1 cellular context compared by ENCODE assay signal in the genomic region with DNA sequence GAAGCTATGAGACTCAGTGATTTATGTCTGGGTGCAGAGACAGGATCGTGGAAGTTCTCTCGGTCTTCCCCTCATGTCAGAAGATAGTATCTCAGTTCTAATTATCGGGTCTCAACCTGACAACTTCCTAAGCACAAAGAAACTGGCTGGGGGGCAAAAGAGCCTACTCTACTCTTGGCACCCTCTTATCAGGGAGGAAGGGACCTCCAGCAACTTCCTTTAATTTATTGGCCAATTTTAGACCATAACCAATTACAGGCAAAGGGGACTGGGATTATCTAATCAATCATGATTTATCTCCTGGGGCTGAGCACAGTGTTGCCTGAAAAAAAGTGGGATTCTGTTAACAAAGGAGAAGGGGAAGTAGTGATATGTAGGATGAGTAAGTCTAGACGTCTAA.
TF ChIP-seq lines count a peak whose summit lies in the region.

No MANE protein-coding gene starts in this region.

TF ChIP-seq in K562, 482 proteins besides CTCF, POLR2A, EP300 and RAD21 (continued from another document and continues in another):
- TF ChIP-seq, protein P1, sequence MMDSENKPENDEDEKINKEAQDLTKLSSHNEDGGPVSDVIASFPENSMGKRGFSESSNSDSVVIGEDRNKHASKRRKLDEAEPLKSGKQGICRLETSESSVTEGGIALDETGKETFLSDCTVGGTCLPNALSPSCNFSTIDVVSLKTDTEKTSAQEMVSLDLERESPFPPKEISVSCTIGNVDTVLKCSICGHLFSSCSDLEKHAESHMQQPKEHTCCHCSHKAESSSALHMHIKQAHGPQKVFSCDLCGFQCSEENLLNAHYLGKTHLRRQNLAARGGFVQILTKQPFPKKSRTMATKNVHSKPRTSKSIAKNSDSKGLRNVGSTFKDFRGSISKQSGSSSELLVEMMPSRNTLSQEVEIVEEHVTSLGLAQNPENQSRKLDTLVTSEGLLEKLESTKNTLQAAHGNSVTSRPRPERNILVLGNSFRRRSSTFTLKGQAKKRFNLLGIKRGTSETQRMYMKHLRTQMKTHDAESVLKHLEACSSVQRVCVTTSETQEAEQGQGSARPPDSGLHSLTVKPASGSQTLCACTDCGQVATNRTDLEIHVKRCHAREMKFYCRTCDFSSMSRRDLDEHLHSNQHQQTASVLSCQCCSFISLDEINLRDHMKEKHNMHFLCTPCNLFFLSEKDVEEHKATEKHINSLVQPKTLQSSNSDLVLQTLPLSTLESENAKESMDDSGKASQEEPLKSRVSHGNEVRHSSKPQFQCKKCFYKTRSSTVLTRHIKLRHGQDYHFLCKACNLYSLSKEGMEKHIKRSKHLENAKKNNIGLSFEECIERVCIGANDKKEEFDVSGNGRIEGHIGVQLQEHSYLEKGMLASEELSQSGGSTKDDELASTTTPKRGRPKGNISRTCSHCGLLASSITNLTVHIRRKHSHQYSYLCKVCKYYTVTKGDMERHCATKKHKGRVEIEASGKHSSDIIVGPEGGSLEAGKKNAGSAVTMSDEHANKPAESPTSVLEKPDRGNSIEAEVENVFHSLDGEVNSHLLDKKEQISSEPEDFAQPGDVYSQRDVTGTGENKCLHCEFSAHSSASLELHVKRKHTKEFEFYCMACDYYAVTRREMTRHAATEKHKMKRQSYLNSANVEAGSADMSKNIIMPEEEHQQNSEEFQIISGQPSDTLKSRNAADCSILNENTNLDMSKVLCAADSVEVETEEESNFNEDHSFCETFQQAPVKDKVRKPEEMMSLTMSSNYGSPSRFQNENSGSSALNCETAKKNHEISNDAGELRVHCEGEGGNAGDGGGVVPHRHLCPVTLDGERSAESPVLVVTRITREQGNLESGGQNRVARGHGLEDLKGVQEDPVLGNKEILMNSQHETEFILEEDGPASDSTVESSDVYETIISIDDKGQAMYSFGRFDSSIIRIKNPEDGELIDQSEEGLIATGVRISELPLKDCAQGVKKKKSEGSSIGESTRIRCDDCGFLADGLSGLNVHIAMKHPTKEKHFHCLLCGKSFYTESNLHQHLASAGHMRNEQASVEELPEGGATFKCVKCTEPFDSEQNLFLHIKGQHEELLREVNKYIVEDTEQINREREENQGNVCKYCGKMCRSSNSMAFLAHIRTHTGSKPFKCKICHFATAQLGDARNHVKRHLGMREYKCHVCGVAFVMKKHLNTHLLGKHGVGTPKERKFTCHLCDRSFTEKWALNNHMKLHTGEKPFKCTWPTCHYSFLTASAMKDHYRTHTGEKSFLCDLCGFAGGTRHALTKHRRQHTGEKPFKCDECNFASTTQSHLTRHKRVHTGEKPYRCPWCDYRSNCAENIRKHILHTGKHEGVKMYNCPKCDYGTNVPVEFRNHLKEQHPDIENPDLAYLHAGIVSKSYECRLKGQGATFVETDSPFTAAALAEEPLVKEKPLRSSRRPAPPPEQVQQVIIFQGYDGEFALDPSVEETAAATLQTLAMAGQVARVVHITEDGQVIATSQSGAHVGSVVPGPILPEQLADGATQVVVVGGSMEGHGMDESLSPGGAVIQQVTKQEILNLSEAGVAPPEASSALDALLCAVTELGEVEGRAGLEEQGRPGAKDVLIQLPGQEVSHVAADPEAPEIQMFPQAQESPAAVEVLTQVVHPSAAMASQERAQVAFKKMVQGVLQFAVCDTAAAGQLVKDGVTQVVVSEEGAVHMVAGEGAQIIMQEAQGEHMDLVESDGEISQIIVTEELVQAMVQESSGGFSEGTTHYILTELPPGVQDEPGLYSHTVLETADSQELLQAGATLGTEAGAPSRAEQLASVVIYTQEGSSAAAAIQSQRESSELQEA (IDR thresholded peaks at IDR 0.05; ENCODE audit: low read depth): no peak
- TF ChIP-seq CBX3 (IDR thresholded peaks at IDR 0.05; ENCODE audit: borderline replicate concordance in 1 of 2, low read length in 2 of 2) (no peak), NCOA2 (IDR thresholded peaks at IDR 0.05; ENCODE audit: partially characterized antibody in 2 of 2) (no peak), SMARCA5 (IDR thresholded peaks at IDR 0.05) (no peak), FOXP1 (CRISPR knock-in tag; IDR thresholded peaks at IDR 0.05) (no peak), HCFC1 (IDR thresholded peaks at IDR 0.05; ENCODE audit: low read depth, low read length) (no peak), ZZZ3 (IDR thresholded peaks at IDR 0.05) (no peak), ELF1 (tag; IDR thresholded peaks at IDR 0.05) (no peak), FUS (optimal IDR thresholded peaks at IDR 0.05; ENCODE audit: low read depth, low read length) (no peak), ZNF282 (CRISPR knock-in tag; IDR thresholded peaks at IDR 0.05) (no peak), PTTG1 (tag; IDR thresholded peaks at IDR 0.05; ENCODE audit: low read depth) (no peak), SOX6 (IDR thresholded peaks at IDR 0.05) (peak; percentile 20; the same call in 1 of the 2 replicates), ZNF561 (CRISPR knock-in tag; conservative IDR thresholded peaks at IDR 0.05) (no peak), SUPT5H (IDR thresholded peaks at IDR 0.05) (no peak), SIX5 (IDR thresholded peaks at IDR 0.05; ENCODE audit: borderline replicate concordance in 1 of 2, insufficient read depth in 1 of 2, low read depth in 1 of 2, low read length in 2 of 2) (no peak), ZNF124 (CRISPR knock-in tag; IDR thresholded peaks at IDR 0.05) (no peak), HDAC2 (IDR thresholded peaks at IDR 0.05) (no peak), SRSF1 (IDR thresholded peaks at IDR 0.05; ENCODE audit: low read depth, low read length) (no peak), CHD4 (IDR thresholded peaks at IDR 0.05; ENCODE audit: insufficient read depth, insufficient replicate concordance, low read depth, low read length, poor library complexity, severe bottlenecking) (no peak)
- TF ChIP-seq, protein P2, sequence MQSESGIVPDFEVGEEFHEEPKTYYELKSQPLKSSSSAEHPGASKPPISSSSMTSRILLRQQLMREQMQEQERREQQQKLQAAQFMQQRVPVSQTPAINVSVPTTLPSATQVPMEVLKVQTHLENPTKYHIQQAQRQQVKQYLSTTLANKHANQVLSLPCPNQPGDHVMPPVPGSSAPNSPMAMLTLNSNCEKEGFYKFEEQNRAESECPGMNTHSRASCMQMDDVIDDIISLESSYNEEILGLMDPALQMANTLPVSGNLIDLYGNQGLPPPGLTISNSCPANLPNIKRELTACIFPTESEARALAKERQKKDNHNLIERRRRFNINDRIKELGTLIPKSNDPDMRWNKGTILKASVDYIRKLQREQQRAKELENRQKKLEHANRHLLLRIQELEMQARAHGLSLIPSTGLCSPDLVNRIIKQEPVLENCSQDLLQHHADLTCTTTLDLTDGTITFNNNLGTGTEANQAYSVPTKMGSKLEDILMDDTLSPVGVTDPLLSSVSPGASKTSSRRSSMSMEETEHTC (IDR thresholded peaks at IDR 0.05): no peak
- TF ChIP-seq, protein P3, sequence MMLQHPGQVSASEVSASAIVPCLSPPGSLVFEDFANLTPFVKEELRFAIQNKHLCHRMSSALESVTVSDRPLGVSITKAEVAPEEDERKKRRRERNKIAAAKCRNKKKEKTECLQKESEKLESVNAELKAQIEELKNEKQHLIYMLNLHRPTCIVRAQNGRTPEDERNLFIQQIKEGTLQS (IDR thresholded peaks at IDR 0.05): no peak
- TF ChIP-seq, protein P3 (CRISPR knock-in tag; conservative IDR thresholded peaks at IDR 0.05): no peak
- TF ChIP-seq, protein P4, sequence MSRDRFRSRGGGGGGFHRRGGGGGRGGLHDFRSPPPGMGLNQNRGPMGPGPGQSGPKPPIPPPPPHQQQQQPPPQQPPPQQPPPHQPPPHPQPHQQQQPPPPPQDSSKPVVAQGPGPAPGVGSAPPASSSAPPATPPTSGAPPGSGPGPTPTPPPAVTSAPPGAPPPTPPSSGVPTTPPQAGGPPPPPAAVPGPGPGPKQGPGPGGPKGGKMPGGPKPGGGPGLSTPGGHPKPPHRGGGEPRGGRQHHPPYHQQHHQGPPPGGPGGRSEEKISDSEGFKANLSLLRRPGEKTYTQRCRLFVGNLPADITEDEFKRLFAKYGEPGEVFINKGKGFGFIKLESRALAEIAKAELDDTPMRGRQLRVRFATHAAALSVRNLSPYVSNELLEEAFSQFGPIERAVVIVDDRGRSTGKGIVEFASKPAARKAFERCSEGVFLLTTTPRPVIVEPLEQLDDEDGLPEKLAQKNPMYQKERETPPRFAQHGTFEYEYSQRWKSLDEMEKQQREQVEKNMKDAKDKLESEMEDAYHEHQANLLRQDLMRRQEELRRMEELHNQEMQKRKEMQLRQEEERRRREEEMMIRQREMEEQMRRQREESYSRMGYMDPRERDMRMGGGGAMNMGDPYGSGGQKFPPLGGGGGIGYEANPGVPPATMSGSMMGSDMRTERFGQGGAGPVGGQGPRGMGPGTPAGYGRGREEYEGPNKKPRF (IDR thresholded peaks at IDR 0.05; ENCODE audit: low read depth, low read length): no peak
- TF ChIP-seq, protein P5, sequence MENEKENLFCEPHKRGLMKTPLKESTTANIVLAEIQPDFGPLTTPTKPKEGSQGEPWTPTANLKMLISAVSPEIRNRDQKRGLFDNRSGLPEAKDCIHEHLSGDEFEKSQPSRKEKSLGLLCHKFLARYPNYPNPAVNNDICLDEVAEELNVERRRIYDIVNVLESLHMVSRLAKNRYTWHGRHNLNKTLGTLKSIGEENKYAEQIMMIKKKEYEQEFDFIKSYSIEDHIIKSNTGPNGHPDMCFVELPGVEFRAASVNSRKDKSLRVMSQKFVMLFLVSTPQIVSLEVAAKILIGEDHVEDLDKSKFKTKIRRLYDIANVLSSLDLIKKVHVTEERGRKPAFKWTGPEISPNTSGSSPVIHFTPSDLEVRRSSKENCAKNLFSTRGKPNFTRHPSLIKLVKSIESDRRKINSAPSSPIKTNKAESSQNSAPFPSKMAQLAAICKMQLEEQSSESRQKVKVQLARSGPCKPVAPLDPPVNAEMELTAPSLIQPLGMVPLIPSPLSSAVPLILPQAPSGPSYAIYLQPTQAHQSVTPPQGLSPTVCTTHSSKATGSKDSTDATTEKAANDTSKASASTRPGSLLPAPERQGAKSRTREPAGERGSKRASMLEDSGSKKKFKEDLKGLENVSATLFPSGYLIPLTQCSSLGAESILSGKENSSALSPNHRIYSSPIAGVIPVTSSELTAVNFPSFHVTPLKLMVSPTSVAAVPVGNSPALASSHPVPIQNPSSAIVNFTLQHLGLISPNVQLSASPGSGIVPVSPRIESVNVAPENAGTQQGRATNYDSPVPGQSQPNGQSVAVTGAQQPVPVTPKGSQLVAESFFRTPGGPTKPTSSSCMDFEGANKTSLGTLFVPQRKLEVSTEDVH (IDR thresholded peaks at IDR 0.05; ENCODE audit: low read depth, partially characterized antibody): no peak
- TF ChIP-seq, protein P6, sequence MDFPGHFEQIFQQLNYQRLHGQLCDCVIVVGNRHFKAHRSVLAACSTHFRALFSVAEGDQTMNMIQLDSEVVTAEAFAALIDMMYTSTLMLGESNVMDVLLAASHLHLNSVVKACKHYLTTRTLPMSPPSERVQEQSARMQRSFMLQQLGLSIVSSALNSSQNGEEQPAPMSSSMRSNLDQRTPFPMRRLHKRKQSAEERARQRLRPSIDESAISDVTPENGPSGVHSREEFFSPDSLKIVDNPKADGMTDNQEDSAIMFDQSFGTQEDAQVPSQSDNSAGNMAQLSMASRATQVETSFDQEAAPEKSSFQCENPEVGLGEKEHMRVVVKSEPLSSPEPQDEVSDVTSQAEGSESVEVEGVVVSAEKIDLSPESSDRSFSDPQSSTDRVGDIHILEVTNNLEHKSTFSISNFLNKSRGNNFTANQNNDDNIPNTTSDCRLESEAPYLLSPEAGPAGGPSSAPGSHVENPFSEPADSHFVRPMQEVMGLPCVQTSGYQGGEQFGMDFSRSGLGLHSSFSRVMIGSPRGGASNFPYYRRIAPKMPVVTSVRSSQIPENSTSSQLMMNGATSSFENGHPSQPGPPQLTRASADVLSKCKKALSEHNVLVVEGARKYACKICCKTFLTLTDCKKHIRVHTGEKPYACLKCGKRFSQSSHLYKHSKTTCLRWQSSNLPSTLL (IDR thresholded peaks at IDR 0.05): no peak
- TF ChIP-seq, protein P7, sequence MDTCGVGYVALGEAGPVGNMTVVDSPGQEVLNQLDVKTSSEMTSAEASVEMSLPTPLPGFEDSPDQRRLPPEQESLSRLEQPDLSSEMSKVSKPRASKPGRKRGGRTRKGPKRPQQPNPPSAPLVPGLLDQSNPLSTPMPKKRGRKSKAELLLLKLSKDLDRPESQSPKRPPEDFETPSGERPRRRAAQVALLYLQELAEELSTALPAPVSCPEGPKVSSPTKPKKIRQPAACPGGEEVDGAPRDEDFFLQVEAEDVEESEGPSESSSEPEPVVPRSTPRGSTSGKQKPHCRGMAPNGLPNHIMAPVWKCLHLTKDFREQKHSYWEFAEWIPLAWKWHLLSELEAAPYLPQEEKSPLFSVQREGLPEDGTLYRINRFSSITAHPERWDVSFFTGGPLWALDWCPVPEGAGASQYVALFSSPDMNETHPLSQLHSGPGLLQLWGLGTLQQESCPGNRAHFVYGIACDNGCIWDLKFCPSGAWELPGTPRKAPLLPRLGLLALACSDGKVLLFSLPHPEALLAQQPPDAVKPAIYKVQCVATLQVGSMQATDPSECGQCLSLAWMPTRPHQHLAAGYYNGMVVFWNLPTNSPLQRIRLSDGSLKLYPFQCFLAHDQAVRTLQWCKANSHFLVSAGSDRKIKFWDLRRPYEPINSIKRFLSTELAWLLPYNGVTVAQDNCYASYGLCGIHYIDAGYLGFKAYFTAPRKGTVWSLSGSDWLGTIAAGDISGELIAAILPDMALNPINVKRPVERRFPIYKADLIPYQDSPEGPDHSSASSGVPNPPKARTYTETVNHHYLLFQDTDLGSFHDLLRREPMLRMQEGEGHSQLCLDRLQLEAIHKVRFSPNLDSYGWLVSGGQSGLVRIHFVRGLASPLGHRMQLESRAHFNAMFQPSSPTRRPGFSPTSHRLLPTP (IDR thresholded peaks at IDR 0.05; ENCODE audit: borderline replicate concordance, extremely low read depth, insufficient read length): no peak
- TF ChIP-seq, protein P8, sequence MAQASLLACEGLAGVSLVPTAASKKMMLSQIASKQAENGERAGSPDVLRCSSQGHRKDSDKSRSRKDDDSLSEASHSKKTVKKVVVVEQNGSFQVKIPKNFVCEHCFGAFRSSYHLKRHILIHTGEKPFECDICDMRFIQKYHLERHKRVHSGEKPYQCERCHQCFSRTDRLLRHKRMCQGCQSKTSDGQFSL (CRISPR knock-in tag; IDR thresholded peaks at IDR 0.05): no peak
- TF ChIP-seq, protein P8 (tag; IDR thresholded peaks at IDR 0.05): no peak
